ENCODE assay signal across 8 cellular contexts in the genomic region with DNA sequence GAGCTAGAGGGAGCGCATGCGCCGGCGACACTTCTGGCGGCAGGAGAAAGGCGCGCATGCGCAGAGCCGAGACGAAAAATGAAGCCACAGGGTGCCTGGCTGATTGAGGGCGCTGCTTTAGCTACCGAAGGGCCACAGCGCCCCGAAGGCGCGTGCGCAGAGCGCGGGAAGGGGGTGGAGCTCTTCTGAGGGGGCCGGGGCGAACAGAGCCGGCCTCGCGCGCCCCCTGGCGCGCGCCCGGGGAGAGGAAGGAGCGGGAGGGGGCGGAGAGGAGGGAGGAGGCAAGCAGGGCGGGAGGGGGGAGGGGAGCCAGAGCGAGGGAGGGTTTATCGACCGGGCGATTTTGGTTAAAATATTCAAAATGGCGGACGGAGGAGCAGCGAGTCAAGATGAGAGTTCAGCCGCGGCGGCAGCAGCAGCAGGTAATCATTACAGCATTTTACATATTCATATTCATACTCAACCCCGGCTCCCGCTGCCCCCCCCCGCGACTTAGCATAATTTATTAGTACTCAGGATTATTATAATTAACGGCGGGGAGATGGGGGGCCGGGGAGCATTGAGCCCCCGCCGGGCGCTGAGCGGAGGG. TPM values are rescaled to one million over a fixed set of nuclear protein-coding genes. Genes with fewer than 3 reads are reported as not detected.
A peak's percentile ranks its signal among the peaks of the same experiment; 100 is the strongest.
DNase-seq lines count a peak whose midpoint lies in the region; ATAC-seq and TF ChIP-seq lines count a peak whose summit lies in the region.

A gene (plus strand): TSS at position 350 of the 589 bp plus-strand sequence. CDS start 12 bp downstream, at position 362.

- peaks cover 27% of the 10 kb centered on the region for H3K4me1 Mint-ChIP-seq in T-helper 17 cell

- under 1% methylated on average over 50 of the region's 53 CpGs for WGBS in prostate gland
- under 1% methylated on average over 53 of the region's 53 CpGs for WGBS in urinary bladder

- intact Hi-C loops in left ventricle myocardium superior (cut with micrococcal nuclease) (no loop called here), prostate gland (cut with DNase I) (loop anchor here (2.0 to 10.0 kb wide), 2 partner anchors 154 to 346 kb away; a partner anchor contains a TSS)

- H3K36me3 ChIP-seq in prostate gland (no peaks in the 10 kb centered on the region), urinary bladder (ENCODE audit: insufficient read depth) (no peaks in the 10 kb centered on the region)

- peak within 1 kb of the TSS; percentile 98 for H3K27ac Mint-ChIP-seq in T-helper 17 cell

- H3K36me3 Mint-ChIP-seq in T-helper 17 cell (ENCODE audit: low read depth), result peaks cover 2% of the 10 kb centered on the region

- H3K4me3 Mint-ChIP-seq in T-helper 17 cell, result peak within 1 kb of the TSS; percentile 99

- no peaks in the 10 kb centered on the region for H3K27me3 Mint-ChIP-seq in T-helper 17 cell

- H3K9me3 ChIP-seq in T-helper 17 cell (ENCODE audit: control insufficient read depth, low read length, poor library complexity, severe bottlenecking), result no peaks in the 10 kb centered on the region
- no peaks in the 10 kb centered on the region for H3K9me3 ChIP-seq in prostate gland

- H3K4me3 ChIP-seq in prostate gland, result peak within 1 kb of the TSS; percentile 86 to 91
- peak within 1 kb of the TSS; percentile 100 for H3K4me3 ChIP-seq in urinary bladder (ENCODE audit: low read depth, low read length)

- peak; percentile 53 to 95 (median 92) for TF ChIP-seq CTCF in prostate gland (IDR thresholded peaks at IDR 0.05)

- H3K27me3 ChIP-seq in prostate gland (replicated peaks; ENCODE audit: insufficient read depth), result no peaks in the 10 kb centered on the region

- peak; percentile 98 for DNase-seq in NCI-H1694 (lab: John Stamatoyannopoulos, UW)
- DNase-seq in T-helper 17 cell, result peak; percentile 99
- peak; percentile 78 to 99 (median 97) for DNase-seq in amygdala (lab: John Stamatoyannopoulos, UW)
- peak; percentile 100 for DNase-seq in left ventricle myocardium superior
- peak; percentile 97 for DNase-seq in prostate gland (ENCODE audit: low spot score)

- H3K4me1 ChIP-seq in prostate gland (replicated peaks) (peaks cover 2% of the 10 kb centered on the region), urinary bladder (ENCODE audit: insufficient read depth) (no peaks in the 10 kb centered on the region)

- TF ChIP-seq POLR2A in GM15510 (IDR thresholded peaks at IDR 0.05; ENCODE audit: borderline replicate concordance, extremely low read depth, insufficient read length) (peak; percentile 55), prostate gland (IDR thresholded peaks at IDR 0.05) (peak; percentile 77)

- ATAC-seq in HG02885 (IDR thresholded peaks at IDR 0.05; ENCODE audit: poor library complexity, unreplicated experiment) (peak; percentile 66), T-helper 17 cell (peak; percentile 86), left ventricle myocardium superior (peak; percentile 91)

- H3K27ac ChIP-seq in prostate gland (peak within 1 kb of the TSS; percentile 96 to 98), urinary bladder (ENCODE audit: low read depth) (peak within 1 kb of the TSS; percentile 99)

RNA-seq across cellular contexts. Expression of the gene that starts here (rescaled TPM):
- total RNA-seq in T-helper 17 cell (10 to 100 TPM; 28.7 to 31.2 TPM), left ventricle myocardium superior (5.9 TPM), prostate gland (10 to 100 TPM; 10.9 to 26.6 TPM), urinary bladder (31.3 TPM)
- 2.2 TPM for polyA plus RNA-seq in urinary bladder

Comparison
In these comparisons a context has a peak if more than half of its experiments do, and no peak if none do; other contexts are left out.
1. Peak in every context shown above with its lines: DNase-seq, ATAC-seq, H3K4me3 ChIP-seq and H3K27ac ChIP-seq.